Comparison of ENCODE assay signal across 10 cellular contexts in genomic region chr9:128115187-128116103, GRCh38. TPM values are rescaled to one million over a fixed set of nuclear protein-coding genes. Genes with fewer than 3 reads are reported as not detected.
DNase-seq lines count a peak whose midpoint lies in the region; ATAC-seq and TF ChIP-seq lines count a peak whose summit lies in the region.
"Had no signal": no experiment of that assay in that cellular context is flagged by ENCODE, and none has a peak within 500 bp of the region (broad histone marks: within the 10 kb centered on the region; RNA-seq: fewer than 3 reads in every experiment).

No MANE protein-coding gene starts in this region.

- H3K4me3 ChIP-seq in heart left ventricle (no peak overlapping the region), sigmoid colon (no peak overlapping the region)

- TF ChIP-seq POLR2A in heart left ventricle (IDR thresholded peaks at IDR 0.05): no peak
- peak in 1 of 2 donors; percentile 82 for TF ChIP-seq POLR2A in sigmoid colon (IDR thresholded peaks at IDR 0.05)

- H3K9me3 ChIP-seq in heart left ventricle: no peaks in the 10 kb centered on the region
- H3K9me3 ChIP-seq in sigmoid colon: no peaks in the 10 kb centered on the region

- H3K4me1 ChIP-seq in heart left ventricle (peaks cover 0 to 10% (median 6%) of the 10 kb centered on the region in 12 donors), sigmoid colon (peaks cover 0 to 7% (median 6%) of the 10 kb centered on the region in 4 donors)

- H3K27me3 ChIP-seq in heart left ventricle (no peaks in the 10 kb centered on the region), sigmoid colon (no peaks in the 10 kb centered on the region)

- intact Hi-C loops in heart left ventricle (cut with DNase I) (loop anchor here (2.0 to 5.0 kb wide), 5 partner anchors 33 to 173 kb away; no protein-coding TSS in a partner anchor), sigmoid colon (cut with DNase I) (loop anchor here (2.0 to 5.0 kb wide), 2 partner anchors 17 to 78 kb away; no protein-coding TSS in a partner anchor)

- WGBS in heart left ventricle, 4 donors: 89 to 94% (median 92%) methylated on average over 17 to 26 of the region's 26 CpGs
- 20 to 64% methylated on average over 26 of the region's 26 CpGs for WGBS in sigmoid colon, 2 donors

- DNase-seq in GM13977 (ENCODE audit: low spot score) (peak; percentile 78), NCI-H2029 (lab: John Stamatoyannopoulos, UW) (peak; percentile 85), heart left ventricle (peak in 3 of 5 donors; percentile 16 to 33 (median 17)), sigmoid colon (peak; percentile 61), SIG-M5 treated with dmso at 0.1 percent for 504 hours (lab: John Stamatoyannopoulos, UW; ENCODE audit: unreplicated experiment) (no peak), NCI-H524 (lab: John Stamatoyannopoulos, UW) (no peak)
- no peak for DNase-seq in activated CD4-positive, alpha-beta T cell treated with anti-CD3 and anti-CD28 coated beads for 4 hours
- DNase-seq: NCI-H1436 treated with DMSO at 0.1 percent for 48 hours had no signal

- H3K36me3 ChIP-seq in heart left ventricle: peaks cover 0 to 29% (median 16%) of the 10 kb centered on the region in 9 donors
- H3K36me3 ChIP-seq in sigmoid colon: peaks cover 0 to 16% (median under 1%) of the 10 kb centered on the region in 4 donors

- H3K27ac ChIP-seq in heart left ventricle (no peak overlapping the region), sigmoid colon (peak overlapping the region in 1 of 4 donors; percentile 35)

- TF ChIP-seq CTCF in GM13977 (IDR thresholded peaks at IDR 0.05; ENCODE audit: extremely low read depth, insufficient read depth, missing control alignments) (no peak), heart left ventricle (IDR thresholded peaks at IDR 0.05) (no peak), sigmoid colon (IDR thresholded peaks at IDR 0.05) (no peak)

- in situ Hi-C loops in GM13977 (cut with MboI; ENCODE audit: low pct_unique_long_range_greater_than_20kb, low sequenced_read_pairs, unreplicated experiment): no loop called here

- ATAC-seq in heart left ventricle (no peak), SK-N-SH treated with all-trans-retinoic acid at 6 μM for 48 hours (no peak)

- TF ChIP-seq EP300 in sigmoid colon (IDR thresholded peaks at IDR 0.05): no peak

TF ChIP-seq in SK-N-SH treated with all-trans-retinoic acid at 6 μM for 48 hours, 23 proteins besides CTCF, POLR2A, EP300 and RAD21:
- TF ChIP-seq SNAI2 (CRISPR knock-in tag; IDR thresholded peaks at IDR 0.05): no peak

RNA-seq across cellular contexts. Expression of gene PTGES2, which starts 12.1 kb away (rescaled TPM):
- total RNA-seq in heart left ventricle (100 to 1,000 TPM; 116 to 166 (median 139) TPM), sigmoid colon (100 to 1,000 TPM in 2 of 4 donors, 10 to 100 TPM in 2; 60.0 to 119 (median 97.5) TPM)
- polyA plus RNA-seq in heart left ventricle (100 to 1,000 TPM; 143 to 179 TPM), sigmoid colon (10 to 100 TPM; 56.5 to 82.2 (median 66.1) TPM)

RNA-seq across cellular contexts. Expression of gene LCN2, which starts 33.8 kb away (rescaled TPM):
- total RNA-seq in heart left ventricle (1 to 10 TPM in 1 of 9 donors, not detected in 8; 5.8 TPM), sigmoid colon (not detected)
- polyA plus RNA-seq in heart left ventricle (1 to 10 TPM in 1 of 2 donors, not detected in 1; 1.1 TPM), sigmoid colon (1,000 to 10,000 TPM in 1 of 3 donors, 10 to 100 TPM in 1, 1 to 10 TPM in 1; 9.6 to 1,818 (median 79.8) TPM)
- total RNA-seq: activated T-helper 2 cell treated with anti-CD3 and anti-CD28 coated beads, Interferon-gamma antibody, Interleukin-2, Interleukin-4, amounts not matched to agents 10 μg/mL and 5 μg/mL and 100 μg/mL, durations not matched to agents 14 hours and 24 hours and 36 hours had no signal

RNA-seq across cellular contexts. Expression of gene BBLN, which starts 44.6 kb away (rescaled TPM):
- total RNA-seq in heart left ventricle (100 to 1,000 TPM in 2 of 9 donors, 10 to 100 TPM in 7; 29.9 to 280 (median 46.4) TPM), sigmoid colon (100 to 1,000 TPM; 158 to 273 (median 204) TPM)
- polyA plus RNA-seq in heart left ventricle (100 to 1,000 TPM in 1 of 2 donors, 10 to 100 TPM in 1; 47.3 to 122 TPM), sigmoid colon (100 to 1,000 TPM; 111 to 123 (median 113) TPM)

RNA-seq across cellular contexts. Expression of gene SLC25A25, which starts 47.4 kb away (rescaled TPM):
- total RNA-seq in heart left ventricle (10 to 100 TPM in 3 of 9 donors, 1 to 10 TPM in 6; 3.2 to 15.1 (median 6.7) TPM), sigmoid colon (10 to 100 TPM; 10.2 to 77.2 (median 12.9) TPM)
- polyA plus RNA-seq in heart left ventricle (1 to 10 TPM; 1.7 to 8.8 TPM), sigmoid colon (10 to 100 TPM; 16.6 to 19.4 (median 16.8) TPM)

RNA-seq across cellular contexts. Expression of gene NAIF1, which starts 48.3 kb away (rescaled TPM):
- total RNA-seq in heart left ventricle: 1 to 10 TPM; 3.5 to 8.9 (median 7.2) TPM
- polyA plus RNA-seq in heart left ventricle: 1 to 10 TPM; 4.0 to 5.0 TPM
- total RNA-seq in sigmoid colon: 10 to 100 TPM in 1 of 4 donors, 1 to 10 TPM in 3; 5.5 to 10.7 (median 6.3) TPM
- 10 to 100 TPM in 1 of 3 donors, 1 to 10 TPM in 2; 8.4 to 11.0 (median 8.6) TPM for polyA plus RNA-seq in sigmoid colon

Comparison
In these comparisons a context has a peak if more than half of its experiments do, and no peak if none do; other contexts are left out.
1. DNase-seq: peak in GM13977 (single experiment), NCI-H2029 (single experiment), heart left ventricle (3 of 5) and sigmoid colon (single experiment); none in SIG-M5 treated with dmso at 0.1 percent for 504 hours (single experiment), NCI-H524 (0 of 2) and activated CD4-positive, alpha-beta T cell treated with anti-CD3 and anti-CD28 coated beads for 4 hours (0 of 2).